Comparison of ENCODE assay signal across 22 cellular contexts in genomic region chr19:15235796-15236195, GRCh38. TPM values are rescaled to one million over a fixed set of nuclear protein-coding genes. Genes with fewer than 3 reads are reported as not detected.
"Had no signal": no experiment of that assay in that cellular context is flagged by ENCODE, and none has a peak within 500 bp of the region (broad histone marks: within the 10 kb centered on the region; RNA-seq: fewer than 3 reads in every experiment).

No MANE protein-coding gene starts in this region.

- DNase-seq: activated B cell treated with CpG ODN at 0.5 μM for 24 hours; activated CD4-positive, alpha-beta memory T cell treated with anti-CD3 and anti-CD28 coated beads for 36 hours; activated CD4-positive, alpha-beta T cell treated with anti-CD3 and anti-CD28 coated beads for 36 hours; activated CD8-positive, alpha-beta memory T cell treated with anti-CD3 and anti-CD28 coated beads, Interleukin-2, amount 10 ng/mL, durations not matched to agents 7 days and 5 days; body of pancreas; caudate nucleus; dorsolateral prefrontal cortex; effector memory CD8-positive, alpha-beta T cell; esophagus squamous epithelium; gastrocnemius medialis; hippocampal formation; left ventricle myocardium inferior; naive thymus-derived CD8-positive, alpha-beta T cell; occipital lobe; sigmoid colon; stimulated activated CD4-positive, alpha-beta T cell treated with anti-CD3 and anti-CD28 coated beads, Interleukin-15, amount 100 ng/mL, for 24 hours; stomach; T-helper 9 cell had no signal

- H3K27ac Mint-ChIP-seq: activated B cell treated with CpG ODN at 0.5 μM for 24 hours; activated CD4-positive, alpha-beta memory T cell treated with anti-CD3 and anti-CD28 coated beads for 36 hours; activated CD4-positive, alpha-beta T cell treated with anti-CD3 and anti-CD28 coated beads for 36 hours; activated CD8-positive, alpha-beta memory T cell treated with anti-CD3 and anti-CD28 coated beads, Interleukin-2, amount 10 ng/mL, durations not matched to agents 7 days and 5 days; effector memory CD8-positive, alpha-beta T cell; stimulated activated memory B cell treated with anti-CD40 and anti-IgM and Interleukin-4, amounts not matched to agents 10 μg/mL and 1 μg/mL and 100 μg/mL, for 72 hours had no signal

- H3K9me3 Mint-ChIP-seq: activated B cell treated with CpG ODN at 0.5 μM for 24 hours; activated CD4-positive, alpha-beta memory T cell treated with anti-CD3 and anti-CD28 coated beads for 36 hours; effector memory CD8-positive, alpha-beta T cell; mesothelial cell of epicardium; stimulated activated memory B cell treated with anti-CD40 and anti-IgM and Interleukin-4, amounts not matched to agents 10 μg/mL and 1 μg/mL and 100 μg/mL, for 72 hours had no signal

- ATAC-seq: activated CD4-positive, alpha-beta T cell treated with anti-CD3 and anti-CD28 coated beads for 36 hours; activated CD8-positive, alpha-beta memory T cell treated with anti-CD3 and anti-CD28 coated beads, Interleukin-2, amount 10 ng/mL, durations not matched to agents 7 days and 5 days; body of pancreas; effector memory CD8-positive, alpha-beta T cell; gastrocnemius medialis; naive thymus-derived CD8-positive, alpha-beta T cell; stimulated activated memory B cell treated with anti-CD40 and anti-IgM and Interleukin-4, amounts not matched to agents 10 μg/mL and 1 μg/mL and 100 μg/mL, for 72 hours had no signal

- H3K4me3 Mint-ChIP-seq: activated B cell treated with CpG ODN at 0.5 μM for 24 hours; activated CD4-positive, alpha-beta memory T cell treated with anti-CD3 and anti-CD28 coated beads for 36 hours; activated CD4-positive, alpha-beta T cell treated with anti-CD3 and anti-CD28 coated beads for 36 hours; activated CD8-positive, alpha-beta memory T cell treated with anti-CD3 and anti-CD28 coated beads, Interleukin-2, amount 10 ng/mL, durations not matched to agents 7 days and 5 days; mesothelial cell of epicardium; naive thymus-derived CD8-positive, alpha-beta T cell; stimulated activated memory B cell treated with anti-CD40 and anti-IgM and Interleukin-4, amounts not matched to agents 10 μg/mL and 1 μg/mL and 100 μg/mL, for 72 hours had no signal

RNA-seq across cellular contexts. Expression of gene EPHX3, which starts 3.5 kb away (rescaled TPM):
- total RNA-seq: activated B cell treated with CpG ODN at 0.5 μM for 24 hours; activated CD4-positive, alpha-beta memory T cell treated with anti-CD3 and anti-CD28 coated beads for 36 hours; body of pancreas; gastrocnemius medialis; left ventricle myocardium inferior; lung microvascular endothelial cell; occipital lobe; sigmoid colon; T-helper 1 cell treated with Interleukin-12 subunit alpha and Interleukin-12 subunit beta and Interleukin-4 antibody, amounts not matched to agents 30 ng/mL and 1 ng/mL, for 36 hours had no signal

RNA-seq across cellular contexts. Expression of gene NOTCH3, which starts 35.0 kb away (rescaled TPM):
- total RNA-seq: activated B cell treated with CpG ODN at 0.5 μM for 24 hours; activated CD4-positive, alpha-beta memory T cell treated with anti-CD3 and anti-CD28 coated beads for 36 hours; activated CD8-positive, alpha-beta memory T cell treated with anti-CD3 and anti-CD28 coated beads, Interleukin-2, amount 10 ng/mL, durations not matched to agents 7 days and 5 days; T-helper 1 cell treated with Interleukin-12 subunit alpha and Interleukin-12 subunit beta and Interleukin-4 antibody, amounts not matched to agents 30 ng/mL and 1 ng/mL, for 36 hours had no signal
